Comparison of ENCODE assay signal across 5 cellular contexts in genomic region chr2:132167100-132167499, GRCh38. TPM values are rescaled to one million over a fixed set of nuclear protein-coding genes. Genes with fewer than 3 reads are reported as not detected.
"Had no signal": no experiment of that assay in that cellular context is flagged by ENCODE, and none has a peak within 500 bp of the region (broad histone marks: within the 10 kb centered on the region; RNA-seq: fewer than 3 reads in every experiment).

No MANE protein-coding gene starts in this region.

RNA-seq across cellular contexts. Expression of gene ANKRD30BL, which starts 5.3 kb away (rescaled TPM):
- total RNA-seq: HepG2, HT-29, HT1080, IMR-90, K562 had no signal
